ENCODE assay signal across 8 cellular contexts in the genomic region with DNA sequence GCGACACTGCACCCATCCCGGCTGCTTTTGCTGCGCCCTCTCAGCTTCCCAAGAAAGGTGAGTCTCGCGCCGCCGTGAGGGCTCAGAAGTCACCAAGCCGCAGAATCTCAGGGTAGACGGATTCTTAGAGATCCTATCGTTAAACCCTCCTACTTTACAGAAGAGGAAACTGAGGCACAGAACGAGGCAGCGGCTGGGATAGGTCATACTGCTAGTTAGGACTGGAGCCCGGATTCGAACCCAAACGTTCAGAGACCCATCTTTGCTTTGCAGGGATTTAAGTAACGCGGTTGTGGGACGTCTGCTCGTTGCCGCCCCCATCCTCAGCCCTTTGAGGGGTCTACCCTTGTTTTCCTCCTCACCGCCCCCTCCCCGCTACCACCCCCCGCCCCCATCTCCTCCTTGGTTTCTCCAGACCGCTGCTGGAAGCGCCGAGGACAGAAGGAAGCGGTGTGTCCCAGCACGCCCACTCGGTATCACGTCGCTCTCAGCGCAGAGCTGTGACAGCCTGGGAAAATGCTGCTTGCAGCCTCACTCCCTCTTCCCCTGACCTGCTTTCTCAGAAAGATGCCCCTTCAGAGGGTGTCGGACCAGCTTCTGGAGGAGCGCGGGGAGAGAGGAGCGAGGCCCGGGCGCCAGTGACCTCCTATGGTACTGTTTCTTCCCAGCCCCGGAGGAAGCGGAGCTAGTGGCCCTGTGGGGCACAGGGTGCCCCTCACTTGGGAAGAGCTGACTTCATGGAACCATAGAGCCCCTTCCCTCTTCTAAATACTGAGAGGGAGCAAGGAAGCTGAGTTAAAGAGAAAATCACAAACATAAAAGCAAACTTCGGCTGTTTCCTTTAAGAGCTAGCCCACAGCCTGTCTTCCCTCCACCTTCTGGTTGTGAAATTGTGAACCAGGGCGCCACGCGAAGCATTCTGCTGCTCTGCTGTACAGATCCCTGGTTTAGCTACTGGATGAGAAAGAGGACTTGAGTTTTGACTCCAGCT. TPM values are rescaled to one million over a fixed set of nuclear protein-coding genes. Genes with fewer than 3 reads are reported as not detected.
DNase-seq lines count a peak whose midpoint lies in the region; ATAC-seq and TF ChIP-seq lines count a peak whose summit lies in the region.

No MANE protein-coding gene starts in this region.

- peaks cover 15% of the 10 kb centered on the region for H3K36me3 Mint-ChIP-seq in activated CD4-positive, alpha-beta T cell treated with anti-CD3 and anti-CD28 coated beads for 36 hours (ENCODE audit: low read depth)

- H3K4me3 Mint-ChIP-seq in activated CD4-positive, alpha-beta T cell treated with anti-CD3 and anti-CD28 coated beads for 36 hours = peak overlapping the region; percentile 85

- no peak for TF ChIP-seq EP300 in Ishikawa (IDR thresholded peaks at IDR 0.05; ENCODE audit: borderline replicate concordance)

- intact Hi-C loops in activated CD4-positive, alpha-beta T cell treated with anti-CD3 and anti-CD28 coated beads for 36 hours (cut with DNase I, micrococcal nuclease) = loop anchor here (1.0 to 10.0 kb wide), 6 partner anchors 52 to 550 kb away; no protein-coding TSS in a partner anchor

- CTCF ChIA-PET in activated CD4-positive, alpha-beta T cell treated with anti-CD3 and anti-CD28 coated beads for 36 hours (lab: Charles Lee) = interaction anchor here (0.6 to 2.0 kb wide), 15 partner anchors 12 to 869 kb away, joined by 3 to 8 read pairs (median 3); no protein-coding TSS in a partner anchor

- peaks cover 2% of the 10 kb centered on the region for H3K9me3 Mint-ChIP-seq in activated CD4-positive, alpha-beta T cell treated with anti-CD3 and anti-CD28 coated beads for 36 hours (ENCODE audit: low read depth)

- peaks cover 37% of the 10 kb centered on the region for H3K4me1 Mint-ChIP-seq in activated CD4-positive, alpha-beta T cell treated with anti-CD3 and anti-CD28 coated beads for 36 hours

- H3K27me3 Mint-ChIP-seq in activated CD4-positive, alpha-beta T cell treated with anti-CD3 and anti-CD28 coated beads for 36 hours = no peaks in the 10 kb centered on the region

- POLR2A ChIA-PET in activated CD4-positive, alpha-beta T cell treated with anti-CD3 and anti-CD28 coated beads for 36 hours (lab: Charles Lee) = interaction anchor here (0.6 to 1.4 kb wide), 4 partner anchors 13 to 104 kb away, joined by 3 to 15 read pairs (median 4); no protein-coding TSS in a partner anchor

- ATAC-seq in activated CD4-positive, alpha-beta T cell treated with anti-CD3 and anti-CD28 coated beads for 36 hours = no peak

- peak overlapping the region; percentile 68 for H3K27ac Mint-ChIP-seq in activated CD4-positive, alpha-beta T cell treated with anti-CD3 and anti-CD28 coated beads for 36 hours

- DNase-seq in NCI-H510A treated with DMSO at 0.1 percent for 48 hours (lab: John Stamatoyannopoulos, UW) = peak; percentile 45
- DNase-seq in NCI-H510A (lab: John Stamatoyannopoulos, UW) = no peak
- DNase-seq in activated CD4-positive, alpha-beta T cell treated with anti-CD3 and anti-CD28 coated beads for 36 hours = peak; percentile 63
- DNase-seq in dedifferentiated amniotic fluid mesenchymal stem cell (ENCODE audit: extremely low spot score) = peak; percentile 37
- DNase-seq in left kidney (ENCODE audit: low read depth, low spot score) = peak; percentile 63
- peak; percentile 34 to 51 for DNase-seq in stimulated activated CD4-positive, alpha-beta T cell treated with anti-CD3 and anti-CD28 coated beads, Interleukin-2, amount 100 ng/mL, for 24 hours
- no peak for DNase-seq in NCI-H774 (lab: John Stamatoyannopoulos, UW)

- no peak for TF ChIP-seq RAD21 in Ishikawa (IDR thresholded peaks at IDR 0.05; ENCODE audit: low read depth)

TF ChIP-seq in Ishikawa, 13 proteins besides CTCF, POLR2A, EP300 and RAD21:
- TF ChIP-seq, protein P1, sequence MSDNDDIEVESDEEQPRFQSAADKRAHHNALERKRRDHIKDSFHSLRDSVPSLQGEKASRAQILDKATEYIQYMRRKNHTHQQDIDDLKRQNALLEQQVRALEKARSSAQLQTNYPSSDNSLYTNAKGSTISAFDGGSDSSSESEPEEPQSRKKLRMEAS (IDR thresholded peaks at IDR 0.05) = peak; percentile 36; the same call in 1 of the 2 replicates
- TF ChIP-seq TEAD4 (IDR thresholded peaks at IDR 0.05) = no peak

RNA-seq across cellular contexts. Expression of a gene that starts 0.6 kb away (rescaled TPM):
- 10 to 100 TPM; 12.1 to 16.1 TPM for total RNA-seq in activated CD4-positive, alpha-beta T cell treated with anti-CD3 and anti-CD28 coated beads for 36 hours

Comparison
In these comparisons a context has a peak if more than half of its experiments do, and no peak if none do; other contexts are left out.
1. DNase-seq: peak in NCI-H510A treated with DMSO at 0.1 percent for 48 hours (single experiment), activated CD4-positive, alpha-beta T cell treated with anti-CD3 and anti-CD28 coated beads for 36 hours (single experiment), dedifferentiated amniotic fluid mesenchymal stem cell (single experiment), left kidney (single experiment) and stimulated activated CD4-positive, alpha-beta T cell treated with anti-CD3 and anti-CD28 coated beads, Interleukin-2, amount 100 ng/mL, for 24 hours (2 of 2); none in NCI-H510A (single experiment) and NCI-H774 (single experiment).